2 cellular contexts compared by ENCODE assay signal in genomic region chr6:116144590-116144989, GRCh38.
TF ChIP-seq lines count a peak whose summit lies in the region.

No MANE protein-coding gene starts in this region.

TF ChIP-seq in IMR-90, 13 proteins besides CTCF, POLR2A, EP300 and RAD21:
- no peak for TF ChIP-seq FOS (IDR thresholded peaks at IDR 0.05; ENCODE audit: low read depth, low read length)
- no peak for TF ChIP-seq ELK1 (IDR thresholded peaks at IDR 0.05; ENCODE audit: borderline replicate concordance, low read depth, low read length)
- TF ChIP-seq NFE2L2 (IDR thresholded peaks at IDR 0.05; ENCODE audit: low read depth, low read length): no peak
- TF ChIP-seq MAZ (IDR thresholded peaks at IDR 0.05; ENCODE audit: borderline replicate concordance, low read depth, low read length): no peak
- no peak for TF ChIP-seq MXI1 (IDR thresholded peaks at IDR 0.05; ENCODE audit: borderline replicate concordance, low read depth, low read length)
- no peak for TF ChIP-seq MAFK (IDR thresholded peaks at IDR 0.05; ENCODE audit: low read depth, low read length)
- no peak for TF ChIP-seq RFX5 (IDR thresholded peaks at IDR 0.05; ENCODE audit: low read depth, low read length)

TF ChIP-seq in K562, 482 proteins besides CTCF, POLR2A, EP300 and RAD21:
- TF ChIP-seq SMARCA5 (IDR thresholded peaks at IDR 0.05): no peak
- no peak for TF ChIP-seq ZC3H4 (CRISPR knock-in tag; IDR thresholded peaks at IDR 0.05; ENCODE audit: borderline replicate concordance)
- no peak for TF ChIP-seq NR3C1 (CRISPR knock-in tag; IDR thresholded peaks at IDR 0.05)
- TF ChIP-seq ZNF280A (IDR thresholded peaks at IDR 0.05; ENCODE audit: low read depth, partially characterized antibody): no peak
- no peak for TF ChIP-seq HLTF (IDR thresholded peaks at IDR 0.05)
- TF ChIP-seq ZNF695 (CRISPR knock-in tag; IDR thresholded peaks at IDR 0.05): no peak
- TF ChIP-seq CGGBP1 (CRISPR knock-in tag; IDR thresholded peaks at IDR 0.05): no peak
- no peak for TF ChIP-seq GTF3C2 (IDR thresholded peaks at IDR 0.05; ENCODE audit: borderline replicate concordance, extremely low read depth, insufficient read length)
- no peak for TF ChIP-seq ARID1B (IDR thresholded peaks at IDR 0.05)
- no peak for TF ChIP-seq GATAD2A (IDR thresholded peaks at IDR 0.05)
- no peak for TF ChIP-seq MEIS2 (IDR thresholded peaks at IDR 0.05; ENCODE audit: partially characterized antibody)
